Comparison of ENCODE assay signal across 8 cellular contexts in genomic region chr3:9915252-9916141, GRCh38. TPM values are rescaled to one million over a fixed set of nuclear protein-coding genes. Genes with fewer than 3 reads are reported as not detected.
A peak's percentile ranks its signal among the peaks of the same experiment; 100 is the strongest.
DNase-seq lines count a peak whose midpoint lies in the region; TF ChIP-seq lines count a peak whose summit lies in the region.

No MANE protein-coding gene starts in this region.

- DNase-seq in DMS79 (lab: John Stamatoyannopoulos, UW) (peak; percentile 18), HFFc6 (peak; percentile 51), RPMI8226 (peak; percentile 54), islet precursor cell (peak; percentile 86), smooth muscle cell (lab: John Stamatoyannopoulos, UW; ENCODE audit: unreplicated experiment) (peak; percentile 59), T1000 (lab: John Stamatoyannopoulos, UW) (no peak)
- peak; percentile 11 for DNase-seq in central memory CD4-positive, alpha-beta T cell
- DNase-seq in NK-92 treated with Interleukin-12 subunit alpha and Interleukin-12 subunit beta, amount 100 ng/mL, for 24 hours (lab: John Stamatoyannopoulos, UW), result no peak

- H3K4me1 Mint-ChIP-seq in HFFc6 (ENCODE audit: low read depth), result peaks cover 32% of the 10 kb centered on the region

- H3K9me3 ChIP-seq in smooth muscle cell (replicated peaks; ENCODE audit: low read depth), result no peaks in the 10 kb centered on the region

- no peaks in the 10 kb centered on the region; the same call in 1 of the 2 replicates for H3K36me3 Mint-ChIP-seq in HFFc6 (ENCODE audit: low read depth)

- peak overlapping the region; percentile 75 for H3K27ac ChIP-seq in smooth muscle cell (ENCODE audit: low read depth)

- H3K4me3 Mint-ChIP-seq in HFFc6, result peak overlapping the region; percentile 88

- no peaks in the 10 kb centered on the region for H3K27me3 ChIP-seq in smooth muscle cell (ENCODE audit: low read depth)

- peak overlapping the region; percentile 91 for H3K4me2 ChIP-seq in smooth muscle cell

- no peaks in the 10 kb centered on the region for H3K36me3 ChIP-seq in smooth muscle cell (ENCODE audit: low read depth)

- H3F3A ChIP-seq in smooth muscle cell (ENCODE audit: low read depth), result no peaks in the 10 kb centered on the region

- WGBS in smooth muscle cell (ENCODE audit: low lambda C conversion rate), result under 1% methylated on average over 74 of the region's 99 CpGs

- peak overlapping the region; percentile 93 for H3K27ac Mint-ChIP-seq in HFFc6

- H3K9me3 Mint-ChIP-seq in HFFc6, result no peaks in the 10 kb centered on the region

- no peaks in the 10 kb centered on the region for H3K79me2 ChIP-seq in smooth muscle cell (ENCODE audit: low read depth)

- peaks cover 3% of the 10 kb centered on the region; the same call in 1 of the 2 replicates for H3K27me3 Mint-ChIP-seq in HFFc6 (ENCODE audit: insufficient read depth)

- H2AFZ ChIP-seq in smooth muscle cell (ENCODE audit: low read depth), result peak overlapping the region; percentile 91

- H3K4me1 ChIP-seq in smooth muscle cell (ENCODE audit: low read depth), result peaks cover 16% of the 10 kb centered on the region

- H4K20me1 ChIP-seq in smooth muscle cell (ENCODE audit: low read depth), result no peaks in the 10 kb centered on the region

- peak overlapping the region; percentile 62 for H3K4me3 ChIP-seq in smooth muscle cell

- TF ChIP-seq CTCF in HFFc6 (IDR thresholded peaks at IDR 0.05), result peak; percentile 75
- TF ChIP-seq CTCF in smooth muscle cell (IDR thresholded peaks at IDR 0.05; ENCODE audit: borderline replicate concordance, insufficient read depth, poor library complexity, severe bottlenecking), result peak; percentile 24

- H3K9ac ChIP-seq in smooth muscle cell (ENCODE audit: low read depth), result peak overlapping the region; percentile 31

RNA-seq across cellular contexts. Expression of gene IL17RC, which starts 1.4 kb away (rescaled TPM):
- total RNA-seq in HFFc6 (2021; fragmentation: NEBNext Ultra II Directional; extraction: Animal tissue kit (Norgen Biotek cat#: 25700)), result 10 to 100 TPM; 26.3 to 33.6 (median 29.6) TPM
- 27.0 and 37.3 TPM in 2 replicates for total RNA-seq in smooth muscle cell
- polyA plus RNA-seq in smooth muscle cell, result 36.7 and 41.3 TPM in 2 replicates

RNA-seq across cellular contexts. Expression of gene IL17RE, which starts 12.8 kb away (rescaled TPM):
- under 1 TPM; 0.51 to 0.80 (median 0.65) TPM for total RNA-seq in HFFc6 (2021; fragmentation: NEBNext Ultra II Directional; extraction: Animal tissue kit (Norgen Biotek cat#: 25700))
- total RNA-seq in smooth muscle cell, result 2.6 and 4.9 TPM in 2 replicates
- 0.32 and 3.4 TPM in 2 replicates for polyA plus RNA-seq in smooth muscle cell

RNA-seq across cellular contexts. Expression of gene CRELD1, which starts 18.1 kb away (rescaled TPM):
- 10 to 100 TPM; 11.3 to 22.6 (median 12.4) TPM for total RNA-seq in HFFc6 (2021; fragmentation: NEBNext Ultra II Directional; extraction: Animal tissue kit (Norgen Biotek cat#: 25700))
- 25.8 and 26.4 TPM in 2 replicates for total RNA-seq in smooth muscle cell
- polyA plus RNA-seq in smooth muscle cell, result 55.9 and 68.6 TPM in 2 replicates

RNA-seq across cellular contexts. Expression of gene JAGN1, which starts 25.1 kb away (rescaled TPM):
- total RNA-seq in HFFc6 (2021; fragmentation: NEBNext Ultra II Directional; extraction: Animal tissue kit (Norgen Biotek cat#: 25700)), result 10 to 100 TPM; 23.9 to 28.7 (median 26.5) TPM
- 32.3 and 36.8 TPM in 2 replicates for total RNA-seq in smooth muscle cell
- 37.3 and 49.8 TPM in 2 replicates for polyA plus RNA-seq in smooth muscle cell

RNA-seq across cellular contexts. Expression of gene CIDEC, which starts 35.4 kb away (rescaled TPM):
- total RNA-seq in HFFc6 (2021; fragmentation: NEBNext Ultra II Directional; extraction: Animal tissue kit (Norgen Biotek cat#: 25700)), result not detected
- total RNA-seq in smooth muscle cell, result not detected in 2 replicates
- not detected in 2 replicates for polyA plus RNA-seq in smooth muscle cell

Comparison
In these comparisons a context has a peak if more than half of its experiments do, and no peak if none do; other contexts are left out.
1. DNase-seq: peak in DMS79 (single experiment), HFFc6 (single experiment), RPMI8226 (single experiment), central memory CD4-positive, alpha-beta T cell (single experiment), islet precursor cell (single experiment) and smooth muscle cell (single experiment); none in NK-92 treated with Interleukin-12 subunit alpha and Interleukin-12 subunit beta, amount 100 ng/mL, for 24 hours (single experiment) and T1000 (single experiment).